1 cellular context compared by ENCODE assay signal in genomic region chr13:102606537-102607309, GRCh38.
TF ChIP-seq lines count a peak whose summit lies in the region.

No MANE protein-coding gene starts in this region.

TF ChIP-seq in K562, 482 proteins besides CTCF, POLR2A, EP300 and RAD21 (continued from another document):
- peak; percentile 44; the same call in 1 of the 2 replicates for TF ChIP-seq HES1 (IDR thresholded peaks at IDR 0.05; ENCODE audit: low read depth)
- peak; percentile 60 for TF ChIP-seq NFIC (IDR thresholded peaks at IDR 0.05)
- TF ChIP-seq CEBPG (CRISPR knock-in tag; IDR thresholded peaks at IDR 0.05): peak; percentile 69; the same call in 1 of the 2 replicates
- no peak for TF ChIP-seq CEBPG (tag; conservative IDR thresholded peaks at IDR 0.05 in 1 of 2, IDR thresholded peaks at IDR 0.05 in 1 of 2)
- peak; percentile 75 for TF ChIP-seq CEBPB (tag; IDR thresholded peaks at IDR 0.05)
- no peak for TF ChIP-seq ZC3H8 (IDR thresholded peaks at IDR 0.05)
- TF ChIP-seq LEF1 (IDR thresholded peaks at IDR 0.05): peak; percentile 53; the same call in 1 of the 2 replicates
- no peak for TF ChIP-seq ATF1 (CRISPR knock-in tag; IDR thresholded peaks at IDR 0.05)
- peak; percentile 63 for TF ChIP-seq ATF1 (tag; IDR thresholded peaks at IDR 0.05)
- TF ChIP-seq E2F5 (CRISPR knock-in tag; IDR thresholded peaks at IDR 0.05): no peak
- peak; percentile 62 for TF ChIP-seq VEZF1 (CRISPR knock-in tag; IDR thresholded peaks at IDR 0.05)
- TF ChIP-seq STAT5A (IDR thresholded peaks at IDR 0.05; ENCODE audit: borderline replicate concordance, low read length): peak; percentile 98
- peak; percentile 79 for TF ChIP-seq FOXM1 (IDR thresholded peaks at IDR 0.05; ENCODE audit: low read depth)
- TF ChIP-seq FOXM1 (CRISPR knock-in tag; IDR thresholded peaks at IDR 0.05; ENCODE audit: low read depth): no peak
- peak; percentile 32; the same call in 1 of the 2 replicates for TF ChIP-seq ZNF395 (CRISPR knock-in tag; IDR thresholded peaks at IDR 0.05)
- TF ChIP-seq, protein P1, sequence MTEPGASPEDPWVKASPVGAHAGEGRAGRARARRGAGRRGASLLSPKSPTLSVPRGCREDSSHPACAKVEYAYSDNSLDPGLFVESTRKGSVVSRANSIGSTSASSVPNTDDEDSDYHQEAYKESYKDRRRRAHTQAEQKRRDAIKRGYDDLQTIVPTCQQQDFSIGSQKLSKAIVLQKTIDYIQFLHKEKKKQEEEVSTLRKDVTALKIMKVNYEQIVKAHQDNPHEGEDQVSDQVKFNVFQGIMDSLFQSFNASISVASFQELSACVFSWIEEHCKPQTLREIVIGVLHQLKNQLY (CRISPR knock-in tag; conservative IDR thresholded peaks at IDR 0.05): no peak
- TF ChIP-seq, protein P2, sequence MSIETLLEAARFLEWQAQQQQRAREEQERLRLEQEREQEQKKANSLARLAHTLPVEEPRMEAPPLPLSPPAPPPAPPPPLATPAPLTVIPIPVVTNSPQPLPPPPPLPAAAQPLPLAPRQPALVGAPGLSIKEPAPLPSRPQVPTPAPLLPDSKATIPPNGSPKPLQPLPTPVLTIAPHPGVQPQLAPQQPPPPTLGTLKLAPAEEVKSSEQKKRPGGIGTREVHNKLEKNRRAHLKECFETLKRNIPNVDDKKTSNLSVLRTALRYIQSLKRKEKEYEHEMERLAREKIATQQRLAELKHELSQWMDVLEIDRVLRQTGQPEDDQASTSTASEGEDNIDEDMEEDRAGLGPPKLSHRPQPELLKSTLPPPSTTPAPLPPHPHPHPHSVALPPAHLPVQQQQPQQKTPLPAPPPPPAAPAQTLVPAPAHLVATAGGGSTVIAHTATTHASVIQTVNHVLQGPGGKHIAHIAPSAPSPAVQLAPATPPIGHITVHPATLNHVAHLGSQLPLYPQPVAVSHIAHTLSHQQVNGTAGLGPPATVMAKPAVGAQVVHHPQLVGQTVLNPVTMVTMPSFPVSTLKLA (conservative IDR thresholded peaks at IDR 0.05): 0 out of 4 replicates have a peak, but pooled peaks of 1 of the 2 experiments have one; percentile 12
- TF ChIP-seq MEIS2 (IDR thresholded peaks at IDR 0.05; ENCODE audit: partially characterized antibody): peak; percentile 92
- TF ChIP-seq ATF7 (IDR thresholded peaks at IDR 0.05): peak; percentile 65; the same call in 1 of the 2 replicates
- TF ChIP-seq KLF16 (IDR thresholded peaks at IDR 0.05): peak; percentile 53; the same call in 1 of the 2 replicates
- TF ChIP-seq ZNF134 (CRISPR knock-in tag; conservative IDR thresholded peaks at IDR 0.05): peak; percentile 87
- TF ChIP-seq NCOA1 (IDR thresholded peaks at IDR 0.05; ENCODE audit: low read depth): peak; percentile 83; the same call in 1 of the 2 replicates
- peak; percentile 84 for TF ChIP-seq CREM (IDR thresholded peaks at IDR 0.05; ENCODE audit: low read depth)
- peak; percentile 59 for TF ChIP-seq CTBP1 (IDR thresholded peaks at IDR 0.05; ENCODE audit: borderline replicate concordance)
- TF ChIP-seq ARID1B (IDR thresholded peaks at IDR 0.05): peak; percentile 96
- peak; percentile 84 for TF ChIP-seq DACH1 (IDR thresholded peaks at IDR 0.05; ENCODE audit: partially characterized antibody)
- TF ChIP-seq ZNF589 (CRISPR knock-in tag; IDR thresholded peaks at IDR 0.05; ENCODE audit: low read depth): 0 out of 2 replicates have a peak, but pooled peaks have one; percentile 16
- peak; percentile 40 to 66; a peak in 2 of 4 replicates for TF ChIP-seq TRIM24 (IDR thresholded peaks at IDR 0.05)
- peak; percentile 90 for TF ChIP-seq DPF2 (IDR thresholded peaks at IDR 0.05)
- no peak for TF ChIP-seq U2AF2 (optimal IDR thresholded peaks at IDR 0.05; ENCODE audit: low read depth, low read length)
- TF ChIP-seq RBM25 (IDR thresholded peaks at IDR 0.05; ENCODE audit: low read depth, low read length, severe bottlenecking): peak; percentile 17
- TF ChIP-seq CXXC5 (CRISPR knock-in tag; IDR thresholded peaks at IDR 0.05): peak; percentile 73
- TF ChIP-seq ESRRA (IDR thresholded peaks at IDR 0.05; ENCODE audit: borderline replicate concordance, low read depth): peak; percentile 88
- TF ChIP-seq PML (IDR thresholded peaks at IDR 0.05; ENCODE audit: low read length): peak; percentile 86
- peak in 1 of 2 experiments; percentile 66; a peak in 2 of 4 replicates for TF ChIP-seq HDAC1 (IDR thresholded peaks at IDR 0.05)
- 0 out of 2 replicates have a peak, but pooled peaks have one; percentile 6 for TF ChIP-seq MAFG (tag; conservative IDR thresholded peaks at IDR 0.05)
- TF ChIP-seq TEAD4 (IDR thresholded peaks at IDR 0.05; ENCODE audit: low read length): peak; percentile 92
- no peak for TF ChIP-seq TEAD4 (CRISPR knock-in tag; IDR thresholded peaks at IDR 0.05; ENCODE audit: borderline replicate concordance)
- TF ChIP-seq POU5F1 (IDR thresholded peaks at IDR 0.05; ENCODE audit: borderline replicate concordance, low read depth, low read length, partially characterized antibody): no peak
- TF ChIP-seq SOX6 (IDR thresholded peaks at IDR 0.05): peak; percentile 75
- TF ChIP-seq FOXP1 (CRISPR knock-in tag; IDR thresholded peaks at IDR 0.05): no peak
- TF ChIP-seq ZFP36 (IDR thresholded peaks at IDR 0.05; ENCODE audit: low read depth, low read length, partially characterized antibody): no peak
- peak; percentile 71 for TF ChIP-seq GATA2 (CRISPR knock-in tag; IDR thresholded peaks at IDR 0.05)
- TF ChIP-seq BCLAF1 (IDR thresholded peaks at IDR 0.05; ENCODE audit: borderline replicate concordance in 1 of 2, control insufficient read depth in 1 of 2, low read depth in 2 of 2, low read length in 1 of 2): 0 out of 4 replicates have a peak, but pooled peaks of 1 of the 2 experiments have one; percentile 12
- peak; percentile 73 for TF ChIP-seq HDAC2 (IDR thresholded peaks at IDR 0.05)
- no peak for TF ChIP-seq POLR2H (tag; IDR thresholded peaks at IDR 0.05; ENCODE audit: low read depth)
- no peak for TF ChIP-seq ZNF707 (CRISPR knock-in tag; conservative IDR thresholded peaks at IDR 0.05)
TF ChIP-seq in K562: peak in this region for 65.
